Comparison of ENCODE assay signal across 28 cellular contexts in the genomic region with DNA sequence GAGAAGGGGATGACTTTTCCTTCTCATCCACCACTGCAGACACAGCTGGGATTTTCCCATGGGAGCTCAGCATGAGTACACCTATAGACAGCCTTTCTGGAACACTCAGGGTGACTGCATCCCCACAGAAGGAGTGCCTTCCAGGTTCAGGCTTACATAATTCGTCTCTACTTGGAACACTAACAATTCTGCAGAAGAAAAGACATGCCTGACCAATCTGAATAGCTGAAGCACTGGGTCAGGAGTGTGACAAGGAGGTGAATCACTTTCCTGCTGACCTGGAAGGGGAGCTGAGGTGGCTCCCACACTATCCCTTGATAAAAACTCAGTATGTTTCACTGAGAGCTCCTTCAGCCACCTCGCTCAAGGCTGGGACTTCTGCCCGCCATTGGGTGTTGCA.
DNase-seq lines count a peak whose midpoint lies in the region; ATAC-seq, FAIRE-seq and TF ChIP-seq lines count a peak whose summit lies in the region.
"Had no signal": no experiment of that assay in that cellular context is flagged by ENCODE, and none has a peak within 500 bp of the region (broad histone marks: within the 10 kb centered on the region; RNA-seq: fewer than 3 reads in every experiment).

No MANE protein-coding gene starts in this region.

- WGBS in mammary epithelial cell (ENCODE audit: low coverage, missing lambda C conversion rate), result 75% methylated on average over 2 of the region's 3 CpGs

- H3K4me1 ChIP-seq in mammary epithelial cell (ENCODE audit: insufficient read depth, low read length), result peaks cover 6% of the 10 kb centered on the region

- no peaks in the 10 kb centered on the region for H3K36me3 ChIP-seq in MG63
- no peaks in the 10 kb centered on the region for H3K36me3 ChIP-seq in mammary epithelial cell (ENCODE audit: insufficient read depth, low read length)

- H3K9me3 ChIP-seq in MG63, result no peaks in the 10 kb centered on the region
- H3K9me3 ChIP-seq in mammary epithelial cell (replicated peaks; ENCODE audit: insufficient read depth, low read length), result no peaks in the 10 kb centered on the region
- H3K9me3 ChIP-seq: SK-N-SH had no signal

- no peak overlapping the region for H3K27ac ChIP-seq in mammary epithelial cell (ENCODE audit: insufficient read depth, low read depth, low read length)

- no peak overlapping the region for H2AFZ ChIP-seq in mammary epithelial cell (ENCODE audit: low read depth, low read length)

- ATAC-seq in GM19452 (IDR thresholded peaks at IDR 0.05; ENCODE audit: unreplicated experiment) (no peak), GM21367 (IDR thresholded peaks at IDR 0.05; ENCODE audit: unreplicated experiment) (no peak)
- ATAC-seq: GM12878, K562, Panc1 had no signal

- no peak for FAIRE-seq in GM12891 (lab: Jason Lieb, UNC)
- FAIRE-seq: GM12878, HTR-8/SVneo, K562 had no signal

- peak; percentile 79 for DNase-seq in Caki2 (ENCODE audit: low read depth)
- DNase-seq in MG63, result peak; percentile 32
- DNase-seq in mammary epithelial cell, result peak; percentile 63
- DNase-seq in kidney glomerular epithelial cell (lab: John Stamatoyannopoulos, UW), result peak; percentile 49
- no peak for DNase-seq in GM12891 (ENCODE audit: insufficient read length, low spot score)
- DNase-seq in NAMALWA (ENCODE audit: low spot score), result no peak
- DNase-seq: C1 segment of cervical spinal cord; CD4-positive, alpha-beta memory T cell; COR-L47; DMS 273 treated with DMSO at 0.1 percent for 48 hours; DMS79; EL; GDM1; Kasumi-1; MM.1S; NCI-H1048; NCI-H1417 treated with DMSO at 0.1 percent for 48 hours; NCI-H1694 treated with DMSO at 0.1 percent for 48 hours; NCI-H226; NCI-H510A; NCI-H69; SK-N-SH had no signal

- no peaks in the 10 kb centered on the region for H3K79me2 ChIP-seq in mammary epithelial cell (ENCODE audit: insufficient read depth, low read length)

- H3K4me3 ChIP-seq in MG63 (no peak overlapping the region), mammary epithelial cell (replicated peaks in 1 of 3; ENCODE audit: insufficient read depth in 1 of 3, low read depth in 2 of 3, low read length in 3 of 3) (no peak overlapping the region)
- H3K4me3 ChIP-seq: GM12878, K562 had no signal

- no peaks in the 10 kb centered on the region for H3K27me3 ChIP-seq in MG63
- no peaks in the 10 kb centered on the region for H3K27me3 ChIP-seq in mammary epithelial cell (ENCODE audit: insufficient read depth, low read length)

- no peaks in the 10 kb centered on the region for H4K20me1 ChIP-seq in mammary epithelial cell (ENCODE audit: insufficient read depth, low read length)

- TF ChIP-seq POLR2A in GM12891 (IDR thresholded peaks at IDR 0.05; ENCODE audit: low read depth, low read length), result no peak

- H3K9ac ChIP-seq in mammary epithelial cell (ENCODE audit: insufficient read depth, low read length), result no peak overlapping the region
- H3K9ac ChIP-seq: SK-N-SH had no signal

- intact Hi-C loops in mammary epithelial cell (cut with micrococcal nuclease), result no loop called here

- H3K4me2 ChIP-seq in mammary epithelial cell (ENCODE audit: insufficient read depth, low read depth, low read length), result no peak overlapping the region
- H3K4me2 ChIP-seq: SK-N-SH had no signal

- no TSS peak for BruUV-seq in mammary epithelial cell (replicated peaks; lab: Mats Ljungman, UMichigan)

- no peak for TF ChIP-seq CTCF in mammary epithelial cell (conservative IDR thresholded peaks at IDR 0.05 in 1 of 2, IDR thresholded peaks at IDR 0.05 in 1 of 2; ENCODE audit: extremely low read depth in 1 of 2, insufficient read depth in 1 of 2, low read depth in 1 of 2, low read length in 2 of 2)

- in situ Hi-C loops in Caki2 (cut with HindIII; ENCODE audit: low pct_unique_long_range_greater_than_20kb, low sequenced_read_pairs) (no loop called here), mammary epithelial cell (cut with MboI; ENCODE audit: low sequenced_read_pairs in 2 of 2) (loop anchor here in 1 of 2 donors (25.0 kb wide), 1 partner anchor 492 kb away; no protein-coding TSS in a partner anchor)

- CTCF ChIA-PET in mammary epithelial cell (lab: Charles Lee; ENCODE audit: low non-redundant PET), result interaction anchor here (0.6 kb wide), 1 partner anchor 70 kb away, joined by 3 read pairs; no protein-coding TSS in a partner anchor

- dilution Hi-C loops in mammary epithelial cell (cut with HindIII; ENCODE audit: low sequenced_read_pairs), result no loop called here

TF ChIP-seq in GM12891, 5 proteins besides CTCF, POLR2A, EP300 and RAD21:
- TF ChIP-seq PAX5 (IDR thresholded peaks at IDR 0.05; ENCODE audit: insufficient read depth, low read length, severe bottlenecking), result no peak
- no peak for TF ChIP-seq SPI1 (IDR thresholded peaks at IDR 0.05; ENCODE audit: low read depth, low read length)
- TF ChIP-seq TAF1 (IDR thresholded peaks at IDR 0.05; ENCODE audit: low read depth, low read length), result no peak
- no peak for TF ChIP-seq POLR2AphosphoS5 (IDR thresholded peaks at IDR 0.05; ENCODE audit: low read depth, low read length)
- TF ChIP-seq POU2F2 (IDR thresholded peaks at IDR 0.05; ENCODE audit: low read depth, low read length), result no peak

Comparison
In these comparisons a context has a peak if more than half of its experiments do, and no peak if none do; other contexts are left out.
1. DNase-seq: peak in Caki2 (single experiment), MG63 (single experiment), mammary epithelial cell (single experiment) and kidney glomerular epithelial cell (single experiment); none in GM12891 (single experiment) and NAMALWA (single experiment).